9 cellular contexts compared by ENCODE assay signal in genomic region chr5:154395407-154396106, GRCh38. TPM values are rescaled to one million over a fixed set of nuclear protein-coding genes. Genes with fewer than 3 reads are reported as not detected.
A peak's percentile ranks its signal among the peaks of the same experiment; 100 is the strongest.
DNase-seq lines count a peak whose midpoint lies in the region; TF ChIP-seq lines count a peak whose summit lies in the region.
"Had no signal": no experiment of that assay in that cellular context is flagged by ENCODE, and none has a peak within 500 bp of the region (broad histone marks: within the 10 kb centered on the region; RNA-seq: fewer than 3 reads in every experiment).

No MANE protein-coding gene starts in this region.

- H3K27me3 Mint-ChIP-seq in activated T-helper 1 cell treated with anti-CD3 and anti-CD28 coated beads, Interleukin-12 subunit alpha, Interleukin-12 subunit beta, Interleukin-2, Interleukin-4 antibody, amounts not matched to agents 30 ng/mL and 10 ng/mL and 1 ng/mL, durations not matched to agents 14 hours and 24 hours and 36 hours (ENCODE audit: insufficient read depth): no peaks in the 10 kb centered on the region

- H3K4me1 ChIP-seq in vagina: no peaks in the 10 kb centered on the region

- no peak overlapping the region for H3K4me3 Mint-ChIP-seq in activated T-helper 1 cell treated with anti-CD3 and anti-CD28 coated beads, Interleukin-12 subunit alpha, Interleukin-12 subunit beta, Interleukin-2, Interleukin-4 antibody, amounts not matched to agents 30 ng/mL and 10 ng/mL and 1 ng/mL, durations not matched to agents 14 hours and 24 hours and 36 hours

- H3K27ac Mint-ChIP-seq in activated T-helper 1 cell treated with anti-CD3 and anti-CD28 coated beads, Interleukin-12 subunit alpha, Interleukin-12 subunit beta, Interleukin-2, Interleukin-4 antibody, amounts not matched to agents 30 ng/mL and 10 ng/mL and 1 ng/mL, durations not matched to agents 14 hours and 24 hours and 36 hours: no peak overlapping the region

- in situ Hi-C loops in GM13976 (cut with MboI; ENCODE audit: low sequenced_read_pairs, unreplicated experiment): no loop called here

- H3K9me3 ChIP-seq in vagina: no peaks in the 10 kb centered on the region
- H3K9me3 ChIP-seq: SJSA1 had no signal

- no peaks in the 10 kb centered on the region for H3K27me3 ChIP-seq in H7 (ENCODE audit: control insufficient read depth, insufficient read depth, low read length)
- no peaks in the 10 kb centered on the region for H3K27me3 ChIP-seq in vagina
- H3K27me3 ChIP-seq: SJSA1 had no signal

- DNase-seq in GM13976 (ENCODE audit: low spot score): peak; percentile 52
- DNase-seq in H7: peak; percentile 56
- peak; percentile 56 for DNase-seq in NCI-H2196 (lab: John Stamatoyannopoulos, UW; ENCODE audit: unreplicated experiment)
- peak; percentile 30 for DNase-seq in iPS DF 4.7 (ENCODE audit: extremely low read depth, low spot score)
- DNase-seq in activated T-helper 1 cell treated with anti-CD3 and anti-CD28 coated beads, Interleukin-12 subunit alpha, Interleukin-12 subunit beta, Interleukin-2, Interleukin-4 antibody, amounts not matched to agents 30 ng/mL and 10 ng/mL and 1 ng/mL, durations not matched to agents 14 hours and 24 hours and 36 hours (ENCODE audit: low spot score): no peak
- DNase-seq in vagina (ENCODE audit: extremely low spot score in 2 of 2): no peak
- DNase-seq in amygdala (lab: John Stamatoyannopoulos, UW): no peak
- no peak for DNase-seq in 8988T

- intact Hi-C loops in activated T-helper 1 cell treated with anti-CD3 and anti-CD28 coated beads, Interleukin-12 subunit alpha, Interleukin-12 subunit beta, Interleukin-2, Interleukin-4 antibody, amounts not matched to agents 30 ng/mL and 10 ng/mL and 1 ng/mL, durations not matched to agents 14 hours and 24 hours and 36 hours (cut with micrococcal nuclease): no loop called here
- intact Hi-C loops in vagina (cut with DNase I): no loop called here

- no peak overlapping the region for H3K4me3 ChIP-seq in H7 (ENCODE audit: insufficient read depth, low read depth, low read length)
- no peak overlapping the region for H3K4me3 ChIP-seq in vagina
- H3K4me3 ChIP-seq: SJSA1 had no signal

- no peaks in the 10 kb centered on the region for H3K9me3 Mint-ChIP-seq in activated T-helper 1 cell treated with anti-CD3 and anti-CD28 coated beads, Interleukin-12 subunit alpha, Interleukin-12 subunit beta, Interleukin-2, Interleukin-4 antibody, amounts not matched to agents 30 ng/mL and 10 ng/mL and 1 ng/mL, durations not matched to agents 14 hours and 24 hours and 36 hours

- TF ChIP-seq POLR2A in vagina (IDR thresholded peaks at IDR 0.05): no peak

- H3K36me3 ChIP-seq in H7 (replicated peaks; ENCODE audit: control insufficient read depth, insufficient read depth, low read length): no peaks in the 10 kb centered on the region
- no peaks in the 10 kb centered on the region for H3K36me3 ChIP-seq in vagina

- TF ChIP-seq CTCF in GM13976 (IDR thresholded peaks at IDR 0.05; ENCODE audit: borderline replicate concordance, control extremely low read depth, extremely low read depth, insufficient read depth, missing control alignments) (no peak), vagina (IDR thresholded peaks at IDR 0.05) (no peak)

- H3K27ac ChIP-seq in vagina: no peak overlapping the region
- H3K27ac ChIP-seq: SJSA1 had no signal

- H3K36me3 Mint-ChIP-seq in activated T-helper 1 cell treated with anti-CD3 and anti-CD28 coated beads, Interleukin-12 subunit alpha, Interleukin-12 subunit beta, Interleukin-2, Interleukin-4 antibody, amounts not matched to agents 30 ng/mL and 10 ng/mL and 1 ng/mL, durations not matched to agents 14 hours and 24 hours and 36 hours (ENCODE audit: low read depth): peaks cover 29% of the 10 kb centered on the region

- peaks cover 25% of the 10 kb centered on the region for H3K4me1 Mint-ChIP-seq in activated T-helper 1 cell treated with anti-CD3 and anti-CD28 coated beads, Interleukin-12 subunit alpha, Interleukin-12 subunit beta, Interleukin-2, Interleukin-4 antibody, amounts not matched to agents 30 ng/mL and 10 ng/mL and 1 ng/mL, durations not matched to agents 14 hours and 24 hours and 36 hours (ENCODE audit: low read depth)

RNA-seq across cellular contexts. Expression of gene SAP30L, which starts 50.2 kb away (rescaled TPM):
- 14.3 and 22.3 TPM in 2 replicates for total RNA-seq in H7 (2014; rRNA removed; shearing (Covaris generic))
- 37.5 and 44.4 TPM in 2 replicates for total RNA-seq in activated T-helper 1 cell treated with anti-CD3 and anti-CD28 coated beads, Interleukin-12 subunit alpha, Interleukin-12 subunit beta, Interleukin-2, Interleukin-4 antibody, amounts not matched to agents 30 ng/mL and 10 ng/mL and 1 ng/mL, durations not matched to agents 14 hours and 24 hours and 36 hours
- 54.3 TPM for total RNA-seq in vagina

Comparison
In these comparisons a context has a peak if more than half of its experiments do, and no peak if none do; other contexts are left out.
1. DNase-seq: peak in GM13976 (single experiment), H7 (single experiment), NCI-H2196 (single experiment) and iPS DF 4.7 (single experiment); none in activated T-helper 1 cell treated with anti-CD3 and anti-CD28 coated beads, Interleukin-12 subunit alpha, Interleukin-12 subunit beta, Interleukin-2, Interleukin-4 antibody, amounts not matched to agents 30 ng/mL and 10 ng/mL and 1 ng/mL, durations not matched to agents 14 hours and 24 hours and 36 hours (single experiment), vagina (0 of 2), amygdala (0 of 56) and 8988T (single experiment).